ENCODE assay signal across 8 cellular contexts in genomic region chr16:57810197-57811024, GRCh38. TPM values are rescaled to one million over a fixed set of nuclear protein-coding genes. Genes with fewer than 3 reads are reported as not detected.
DNase-seq lines count a peak whose midpoint lies in the region; ATAC-seq and TF ChIP-seq lines count a peak whose summit lies in the region.

No MANE protein-coding gene starts in this region.

- peaks cover 15% of the 10 kb centered on the region for H3K27me3 ChIP-seq in OCI-LY3 (ENCODE audit: low read depth, low read length)
- no peaks in the 10 kb centered on the region for H3K27me3 ChIP-seq in sigmoid colon

- no peaks in the 10 kb centered on the region for H3K79me2 ChIP-seq in OCI-LY3 (ENCODE audit: low read length)

- TF ChIP-seq EP300 in sigmoid colon (IDR thresholded peaks at IDR 0.05): no peak

- DNase-seq in AG20443 (ENCODE audit: low spot score) (peak; percentile 84), head of caudate nucleus (peak in 40 of 42 donors; percentile 35 to 86 (median 54)), sigmoid colon (peak; percentile 88), NCI-H2196 (lab: John Stamatoyannopoulos, UW; ENCODE audit: unreplicated experiment) (no peak)
- peak; percentile 64 for DNase-seq in activated T-cell treated with anti-CD3 and anti-CD28 coated beads, Interleukin-2, amount 50 U/mL, for 4 hours

- H3K4me3 Mint-ChIP-seq in activated T-cell treated with anti-CD3 and anti-CD28 coated beads, Interleukin-2, amount 50 U/mL, for 4 hours: peak overlapping the region; percentile 41

- peaks cover 18% of the 10 kb centered on the region for H3K27me3 Mint-ChIP-seq in activated T-cell treated with anti-CD3 and anti-CD28 coated beads, Interleukin-2, amount 50 U/mL, for 4 hours (ENCODE audit: low read depth)

- no peak overlapping the region for H3K9ac ChIP-seq in OCI-LY3 (ENCODE audit: low read length)

- H3K36me3 ChIP-seq in OCI-LY3 (replicated peaks; ENCODE audit: low read depth, low read length): no peaks in the 10 kb centered on the region
- no peaks in the 10 kb centered on the region for H3K36me3 ChIP-seq in sigmoid colon

- H3K4me1 Mint-ChIP-seq in activated T-cell treated with anti-CD3 and anti-CD28 coated beads, Interleukin-2, amount 50 U/mL, for 4 hours (ENCODE audit: low read depth): peaks cover 30% of the 10 kb centered on the region

- H3K9me3 ChIP-seq in OCI-LY3 (ENCODE audit: insufficient read depth, low read length) (no peaks in the 10 kb centered on the region), sigmoid colon (no peaks in the 10 kb centered on the region)

- H2AFZ ChIP-seq in OCI-LY3 (ENCODE audit: low read depth, low read length): peak overlapping the region; percentile 3; the same call in 1 of the 2 replicates

- H3K4me3 ChIP-seq in OCI-LY3 (ENCODE audit: low read length): no peak overlapping the region
- no peak overlapping the region for H3K4me3 ChIP-seq in sigmoid colon

- TF ChIP-seq CTCF in OCI-LY3 (IDR thresholded peaks at IDR 0.05; ENCODE audit: low read depth, low read length) (no peak), sigmoid colon (IDR thresholded peaks at IDR 0.05) (no peak)

- H4K20me1 ChIP-seq in OCI-LY3 (ENCODE audit: insufficient read depth, low read length): no peaks in the 10 kb centered on the region

- no peaks in the 10 kb centered on the region for H3K9me3 Mint-ChIP-seq in activated T-cell treated with anti-CD3 and anti-CD28 coated beads, Interleukin-2, amount 50 U/mL, for 4 hours

- H3K4me1 ChIP-seq in OCI-LY3 (ENCODE audit: low read length) (peaks cover 23% of the 10 kb centered on the region), sigmoid colon (peaks cover 0 to 16% (median 14%) of the 10 kb centered on the region in 4 donors)

- 10 to 25% methylated on average over 14 of the region's 14 CpGs for WGBS in sigmoid colon, 2 donors

- intact Hi-C loops in head of caudate nucleus (cut with DNase I) (no loop called here), sigmoid colon (cut with DNase I) (no loop called here)

- ATAC-seq in GM18873 (IDR thresholded peaks at IDR 0.05; ENCODE audit: low FRiP score, unreplicated experiment) (peak; percentile 98), HG03095 (IDR thresholded peaks at IDR 0.05; ENCODE audit: unreplicated experiment) (peak; percentile 99)
- ATAC-seq in activated T-cell treated with anti-CD3 and anti-CD28 coated beads, Interleukin-2, amount 50 U/mL, for 4 hours: peak; percentile 97

- TF ChIP-seq POLR2A in sigmoid colon (IDR thresholded peaks at IDR 0.05): no peak

- no peaks in the 10 kb centered on the region for H3K36me3 Mint-ChIP-seq in activated T-cell treated with anti-CD3 and anti-CD28 coated beads, Interleukin-2, amount 50 U/mL, for 4 hours (ENCODE audit: insufficient read depth)

- H3K4me2 ChIP-seq in OCI-LY3 (ENCODE audit: low read length): peak overlapping the region; percentile 5

- H3K27ac ChIP-seq in OCI-LY3 (ENCODE audit: low read length) (no peak overlapping the region), sigmoid colon (peak overlapping the region in 1 of 4 donors; percentile 33)

RNA-seq across cellular contexts. Expression of gene KIFC3, which starts 8.1 kb away (rescaled TPM):
- 1 to 10 TPM; 2.7 to 4.1 (median 3.2) TPM for total RNA-seq in activated T-cell treated with anti-CD3 and anti-CD28 coated beads, Interleukin-2, amount 50 U/mL, for 4 hours
- total RNA-seq in sigmoid colon: 10 to 100 TPM; 10.0 to 31.2 (median 21.6) TPM
- polyA plus RNA-seq in sigmoid colon: 1 to 10 TPM; 2.5 to 7.2 (median 6.4) TPM
